In the genomic region with DNA sequence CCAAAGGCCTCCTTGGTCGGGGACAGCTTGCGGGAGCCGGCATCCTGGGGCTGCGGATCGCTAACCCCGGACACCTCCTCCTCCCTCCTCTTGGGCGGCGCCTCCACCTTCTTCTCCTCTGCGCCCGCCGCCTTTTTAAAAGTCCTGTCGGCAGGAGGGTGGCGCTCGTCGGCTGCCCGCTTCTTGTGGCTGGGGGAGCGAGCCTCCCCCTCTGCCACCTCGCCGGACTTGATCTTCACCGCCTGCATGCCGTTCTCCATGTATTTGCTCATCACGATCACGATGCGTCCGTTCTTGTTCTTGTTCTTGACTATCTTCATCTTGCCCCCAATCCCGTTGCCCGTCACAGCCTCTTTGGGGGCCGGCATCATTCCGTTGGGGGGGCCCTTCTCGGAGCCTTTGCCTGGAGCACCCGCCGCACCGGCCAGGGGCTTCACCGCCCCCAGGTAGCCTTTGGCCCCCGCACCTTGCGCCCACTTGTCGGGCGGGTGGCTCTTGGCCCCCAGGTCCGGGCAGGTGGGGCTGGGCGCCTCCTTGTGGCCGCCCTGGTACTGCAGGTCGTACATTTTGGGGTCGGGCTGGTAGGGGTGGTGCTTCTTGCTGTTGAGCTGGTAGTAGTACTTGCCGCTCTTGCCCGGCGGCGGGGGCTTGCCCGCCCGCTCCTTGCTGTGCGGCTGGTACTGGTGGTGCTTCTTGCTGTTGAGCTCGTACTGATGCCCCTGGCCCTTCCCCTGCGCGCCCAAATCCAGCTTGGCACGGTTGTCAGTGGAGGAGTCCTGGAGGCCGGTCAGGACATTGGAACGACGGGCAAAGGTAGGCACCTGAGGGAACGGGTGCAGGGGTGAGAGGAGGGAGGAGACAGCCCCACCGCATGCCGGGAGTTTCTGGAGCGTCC, we compare ENCODE assay signal across 8 cellular contexts. TPM values are rescaled to one million over a fixed set of nuclear protein-coding genes. Genes with fewer than 3 reads are reported as not detected.
DNase-seq lines count a peak whose midpoint lies in the region; ATAC-seq and TF ChIP-seq lines count a peak whose summit lies in the region.

No MANE protein-coding gene starts in this region.

- H3K27ac Mint-ChIP-seq in CD4-positive, CD25-positive, alpha-beta regulatory T cell, result no peak overlapping the region

- peaks cover 13% of the 10 kb centered on the region for H3K36me3 Mint-ChIP-seq in CD4-positive, CD25-positive, alpha-beta regulatory T cell

- H3K27ac ChIP-seq in CD4-positive, CD25-positive, alpha-beta regulatory T cell (ENCODE audit: insufficient read depth, low read length, poor library complexity, severe bottlenecking), result no peak overlapping the region
- no peak overlapping the region for H3K27ac ChIP-seq in HUES6 (ENCODE audit: low read depth, low read length)

- peak; percentile 74 for TF ChIP-seq CTCF in astrocyte of the cerebellum (IDR thresholded peaks at IDR 0.05; ENCODE audit: low read depth, low read length, missing control alignments)
- TF ChIP-seq CTCF in mucosa of descending colon (IDR thresholded peaks at IDR 0.05), result peak; percentile 67

- no peak overlapping the region for H3K4me3 ChIP-seq in CD4-positive, CD25-positive, alpha-beta regulatory T cell (ENCODE audit: low read depth, low read length)
- H3K4me3 ChIP-seq in HUES6 (ENCODE audit: low read depth, low read length), result peak overlapping the region; percentile 46
- H3K4me3 ChIP-seq in astrocyte of the cerebellum (ENCODE audit: low read depth, low read length), result no peak overlapping the region
- H3K4me3 ChIP-seq in mucosa of descending colon, result no peak overlapping the region

- no peaks in the 10 kb centered on the region for H3K9me3 ChIP-seq in CD4-positive, CD25-positive, alpha-beta regulatory T cell (ENCODE audit: control insufficient read depth in 2 of 2, low read length in 2 of 2)
- H3K9me3 ChIP-seq in HUES6 (ENCODE audit: control insufficient read depth, insufficient read depth, low read depth, low read length), result no peaks in the 10 kb centered on the region
- no peaks in the 10 kb centered on the region for H3K9me3 ChIP-seq in mucosa of descending colon

- H3K36me3 ChIP-seq in CD4-positive, CD25-positive, alpha-beta regulatory T cell (ENCODE audit: control insufficient read depth, insufficient read depth, low read length), result peaks cover 14% of the 10 kb centered on the region
- H3K36me3 ChIP-seq in HUES6 (ENCODE audit: control insufficient read depth, insufficient read depth, low read length), result no peaks in the 10 kb centered on the region
- H3K36me3 ChIP-seq in mucosa of descending colon (ENCODE audit: low read depth), result no peaks in the 10 kb centered on the region

- H3K27me3 ChIP-seq in CD4-positive, CD25-positive, alpha-beta regulatory T cell (ENCODE audit: control insufficient read depth, insufficient read depth, low read length), result no peaks in the 10 kb centered on the region
- peaks cover 91% of the 10 kb centered on the region for H3K27me3 ChIP-seq in HUES6 (ENCODE audit: control insufficient read depth, insufficient read depth, low read length)

- H3K9ac ChIP-seq in HUES6 (ENCODE audit: low read length), result no peak overlapping the region

- in situ Hi-C loops in astrocyte of the cerebellum (cut with HindIII; ENCODE audit: low sequenced_read_pairs), result no loop called here

- H3K9me3 Mint-ChIP-seq in CD4-positive, CD25-positive, alpha-beta regulatory T cell, result peaks cover 0 to 4% (median 0%) of the 10 kb centered on the region in 7 donors

- H3K4me3 Mint-ChIP-seq in CD4-positive, CD25-positive, alpha-beta regulatory T cell, result peak overlapping the region; percentile 46 to 71 (median 67)

- H3K4me1 ChIP-seq in CD4-positive, CD25-positive, alpha-beta regulatory T cell (ENCODE audit: control insufficient read depth, insufficient read depth, low read length, poor library complexity, severe bottlenecking), result peaks cover 59% of the 10 kb centered on the region
- H3K4me1 ChIP-seq in HUES6 (ENCODE audit: control insufficient read depth, insufficient read depth, low read length) (peaks cover 52% of the 10 kb centered on the region), mucosa of descending colon (ENCODE audit: low read depth) (peaks cover 56% of the 10 kb centered on the region)

- DNase-seq in CD4-positive, CD25-positive, alpha-beta regulatory T cell, result peak in 1 of 3 donors; percentile 40
- DNase-seq in astrocyte of the cerebellum (ENCODE audit: low read depth) (no peak), mucosa of descending colon (peak in 2 of 3 donors; percentile 47 to 70), globus pallidus (ENCODE audit: low spot score) (no peak), SW 1271 (lab: John Stamatoyannopoulos, UW) (no peak), NCI-H1048 (lab: John Stamatoyannopoulos, UW) (no peak), NCI-H1417 (lab: John Stamatoyannopoulos, UW) (no peak)

- peaks cover 5 to 45% (median 12%) of the 10 kb centered on the region in 4 donors for H3K4me1 Mint-ChIP-seq in CD4-positive, CD25-positive, alpha-beta regulatory T cell

- peaks cover 9% of the 10 kb centered on the region for H3K27me3 Mint-ChIP-seq in CD4-positive, CD25-positive, alpha-beta regulatory T cell

- ATAC-seq in CD4-positive, CD25-positive, alpha-beta regulatory T cell (ENCODE audit: low read depth in 2 of 2), result no peak
- ATAC-seq in mucosa of descending colon, result no peak

- intact Hi-C loops in mucosa of descending colon (cut with DNase I, micrococcal nuclease), result no loop called here

RNA-seq across cellular contexts. Expression of gene CBX4, which starts 4.4 kb away (rescaled TPM):
- 137 TPM for total RNA-seq in CD4-positive, CD25-positive, alpha-beta regulatory T cell
- 10 to 100 TPM in 1 of 4 donors, 1 to 10 TPM in 3; 2.9 to 10.0 (median 4.6) TPM for polyA plus RNA-seq in CD4-positive, CD25-positive, alpha-beta regulatory T cell
- 10 to 100 TPM; 10.2 to 14.2 (median 13.2) TPM for total RNA-seq in mucosa of descending colon

RNA-seq across cellular contexts. Expression of gene CBX8, which starts 37.9 kb away (rescaled TPM):
- total RNA-seq in CD4-positive, CD25-positive, alpha-beta regulatory T cell, result 3.4 TPM
- 1 to 10 TPM in 2 of 4 donors, under 1 TPM in 2; 0.30 to 1.7 (median 0.87) TPM for polyA plus RNA-seq in CD4-positive, CD25-positive, alpha-beta regulatory T cell
- 1 to 10 TPM; 3.4 to 4.7 (median 4.0) TPM for total RNA-seq in mucosa of descending colon

RNA-seq across cellular contexts. Expression of gene CBX2, which starts 56.9 kb away (rescaled TPM):
- total RNA-seq in CD4-positive, CD25-positive, alpha-beta regulatory T cell, result 0.81 TPM
- polyA plus RNA-seq in CD4-positive, CD25-positive, alpha-beta regulatory T cell, result under 1 TPM in 2 of 4 donors, not detected in 2; 0.11 to 0.17 TPM
- total RNA-seq in mucosa of descending colon, result 1 to 10 TPM in 1 of 3 donors, under 1 TPM in 2; 0.14 to 1.5 (median 0.76) TPM

Comparison
In these comparisons a context has a peak if more than half of its experiments do, and no peak if none do; other contexts are left out.
1. DNase-seq: peak in mucosa of descending colon (2 of 3); none in astrocyte of the cerebellum (single experiment), globus pallidus (single experiment), SW 1271 (0 of 2), NCI-H1048 (single experiment) and NCI-H1417 (0 of 3).